Comparison of ENCODE assay signal across 23 cellular contexts in the genomic region with DNA sequence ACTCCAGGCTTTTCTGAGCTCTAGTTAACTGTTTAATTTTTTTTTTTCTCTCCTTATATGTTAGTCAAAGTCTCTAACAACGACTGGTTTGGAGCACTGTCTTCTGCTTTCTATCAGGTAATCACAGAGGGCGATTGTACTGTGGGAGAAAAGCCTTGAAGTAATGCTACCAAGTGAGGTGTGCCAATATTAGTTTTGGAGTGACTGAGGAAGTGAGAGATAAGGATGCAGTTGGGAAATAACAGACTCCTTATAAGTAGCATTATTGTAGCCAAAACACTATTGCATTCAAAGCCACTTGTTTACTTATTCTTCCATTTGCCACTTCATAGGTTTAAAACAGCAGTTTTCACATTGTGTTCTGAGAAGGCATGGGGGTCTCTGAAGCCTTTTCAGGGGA.
"Had no signal": no experiment of that assay in that cellular context is flagged by ENCODE, and none has a peak within 500 bp of the region (broad histone marks: within the 10 kb centered on the region; RNA-seq: fewer than 3 reads in every experiment).

No MANE protein-coding gene starts in this region.

- H3K4me3 ChIP-seq: dorsolateral prefrontal cortex, heart right ventricle, lung, neural progenitor cell, right atrium auricular region, stomach, thyroid gland had no signal

- H3K9me3 ChIP-seq: heart right ventricle, right atrium auricular region, stomach, thyroid gland had no signal

- H3K27me3 ChIP-seq: heart right ventricle, neural progenitor cell, right atrium auricular region, stomach, thyroid gland had no signal

- DNase-seq: dorsolateral prefrontal cortex; effector CD4-positive, alpha-beta T cell; glutamatergic neuron; heart right ventricle; hypothalamus; immature natural killer cell; mesenchymal stem cell; naive thymus-derived CD8-positive, alpha-beta T cell; stimulated activated CD4-positive, alpha-beta T cell treated with anti-CD3 and anti-CD28 coated beads, Interleukin-2, amount 100 ng/mL, for 24 hours; stimulated activated CD4-positive, alpha-beta T cell treated with anti-CD3 and anti-CD28 coated beads, Interleukin-4, amount 100 ng/mL, for 24 hours; stimulated activated naive CD4-positive, alpha-beta T cell treated with Interleukin-2 at 50 U/mL for 16 hours; stomach; thyroid gland; trophoblast cell had no signal

- H3K4me1 ChIP-seq: heart right ventricle, neural progenitor cell, parathyroid adenoma, right atrium auricular region, stomach, thyroid gland had no signal

- ATAC-seq: esophagus mucosa; heart right ventricle; left lobe of liver; naive thymus-derived CD8-positive, alpha-beta T cell; sciatic nerve; stimulated activated effector memory CD8-positive, alpha-beta T cell treated with anti-CD3 and anti-CD28 coated beads, Interleukin-12 subunit alpha, Interleukin-12 subunit beta, amount 100 ng/mL, for 72 hours had no signal

- H2AFZ ChIP-seq: neural progenitor cell, parathyroid adenoma had no signal

- H3K27ac ChIP-seq: dorsolateral prefrontal cortex, epithelial cell of prostate, heart right ventricle, neural progenitor cell, parathyroid adenoma, right atrium auricular region, stomach, thyroid gland had no signal

- H3K79me2 ChIP-seq: parathyroid adenoma had no signal

- H3K4me2 ChIP-seq: neural progenitor cell had no signal

- H3K36me3 ChIP-seq: heart right ventricle, neural progenitor cell, right atrium auricular region, stomach, thyroid gland had no signal
